Comparison of ENCODE assay signal across 1 cellular context in genomic region chr13:59230484-59231264, GRCh38.
TF ChIP-seq lines count a peak whose summit lies in the region.

No MANE protein-coding gene starts in this region.

TF ChIP-seq in GM12878, 131 proteins besides CTCF, POLR2A, EP300 and RAD21:
- TF ChIP-seq CHD4 (IDR thresholded peaks at IDR 0.05) (no peak), YBX1 (IDR thresholded peaks at IDR 0.05) (no peak), USF2 (IDR thresholded peaks at IDR 0.05; ENCODE audit: borderline replicate concordance, low read depth, low read length) (no peak), ZNF207 (IDR thresholded peaks at IDR 0.05; ENCODE audit: borderline replicate concordance) (no peak), TAF1 (IDR thresholded peaks at IDR 0.05; ENCODE audit: borderline replicate concordance, low read depth, low read length) (no peak)
